ENCODE assay signal across 22 cellular contexts in the genomic region with DNA sequence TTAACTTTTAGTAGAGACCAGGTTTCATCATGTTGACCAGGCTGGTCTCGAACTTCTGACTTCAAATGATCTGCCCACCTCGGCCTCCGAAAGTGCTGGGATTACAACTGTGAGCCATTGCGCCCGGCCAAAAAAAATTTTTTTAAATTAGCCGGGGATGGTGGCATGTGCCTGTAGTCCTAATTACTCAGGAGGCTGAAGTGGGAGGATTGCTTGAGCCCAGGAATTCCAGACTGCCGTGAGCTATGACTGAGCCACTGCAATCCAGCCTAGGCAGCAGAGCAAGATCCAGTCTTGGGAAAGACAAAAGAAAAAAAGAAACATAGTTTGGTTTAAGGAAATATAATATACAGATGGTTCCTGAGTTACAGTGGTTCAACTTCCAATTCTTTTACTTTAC.
"Had no signal": no experiment of that assay in that cellular context is flagged by ENCODE, and none has a peak within 500 bp of the region (broad histone marks: within the 10 kb centered on the region; RNA-seq: fewer than 3 reads in every experiment).

No MANE protein-coding gene starts in this region.

- H3K4me1 Mint-ChIP-seq: WTC11 had no signal

- H3K9me3 Mint-ChIP-seq: WTC11 had no signal

- H3K27ac Mint-ChIP-seq: activated CD8-positive, alpha-beta memory T cell treated with anti-CD3 and anti-CD28 coated beads, Interleukin-2, amount 10 ng/mL, durations not matched to agents 7 days and 5 days; activated CD8-positive, alpha-beta T cell treated with anti-CD3 and anti-CD28 coated beads, Interleukin-2, amount 10 ng/mL, durations not matched to agents 7 days and 5 days; WTC11 had no signal

- DNase-seq: activated CD4-positive, alpha-beta T cell treated with anti-CD3 and anti-CD28 coated beads for 48 hours; activated CD4-positive, alpha-beta T cell treated with anti-CD3 and anti-CD28 coated beads, Interleukin-2, amount 50 U/mL, for 4 hours; activated CD4-positive, CD25-positive, alpha-beta regulatory T cell treated with anti-CD3 and anti-CD28 coated beads, Interleukin-2, amount 50 U/mL, for 72 hours; activated CD8-positive, alpha-beta memory T cell treated with anti-CD3 and anti-CD28 coated beads, Interleukin-2, amount 10 ng/mL, durations not matched to agents 7 days and 5 days; activated CD8-positive, alpha-beta T cell treated with anti-CD3 and anti-CD28 coated beads, Interleukin-2, amount 10 ng/mL, durations not matched to agents 7 days and 5 days; activated naive CD4-positive, alpha-beta T cell treated with anti-CD3 and anti-CD28 coated beads, Interleukin-2, amount 50 U/mL, for 16 hours; anterior cingulate cortex; central memory CD4-positive, alpha-beta T cell; Karpas-422; MM.1S; NCI-H1105; NCI-H1436; NCI-H1694 treated with DMSO at 0.1 percent for 48 hours; NCI-H2029 treated with DMSO at 0.1 percent for 48 hours; NCI-H345; NCI-H510A treated with DMSO at 0.1 percent for 48 hours; Peyer's patch; SHP77; SW 1271 had no signal

- H3K4me3 Mint-ChIP-seq: activated CD8-positive, alpha-beta memory T cell treated with anti-CD3 and anti-CD28 coated beads, Interleukin-2, amount 10 ng/mL, durations not matched to agents 7 days and 5 days; activated CD8-positive, alpha-beta T cell treated with anti-CD3 and anti-CD28 coated beads, Interleukin-2, amount 10 ng/mL, durations not matched to agents 7 days and 5 days; WTC11 had no signal

- H3K27me3 Mint-ChIP-seq: activated CD8-positive, alpha-beta memory T cell treated with anti-CD3 and anti-CD28 coated beads, Interleukin-2, amount 10 ng/mL, durations not matched to agents 7 days and 5 days had no signal

- ATAC-seq: activated CD8-positive, alpha-beta memory T cell treated with anti-CD3 and anti-CD28 coated beads, Interleukin-2, amount 10 ng/mL, durations not matched to agents 7 days and 5 days; activated CD8-positive, alpha-beta T cell treated with anti-CD3 and anti-CD28 coated beads, Interleukin-2, amount 10 ng/mL, durations not matched to agents 7 days and 5 days; K562; SK-N-SH treated with all-trans-retinoic acid at 6 μM for 48 hours; WTC11 had no signal
